Comparison of ENCODE assay signal across 1 cellular context in the genomic region with DNA sequence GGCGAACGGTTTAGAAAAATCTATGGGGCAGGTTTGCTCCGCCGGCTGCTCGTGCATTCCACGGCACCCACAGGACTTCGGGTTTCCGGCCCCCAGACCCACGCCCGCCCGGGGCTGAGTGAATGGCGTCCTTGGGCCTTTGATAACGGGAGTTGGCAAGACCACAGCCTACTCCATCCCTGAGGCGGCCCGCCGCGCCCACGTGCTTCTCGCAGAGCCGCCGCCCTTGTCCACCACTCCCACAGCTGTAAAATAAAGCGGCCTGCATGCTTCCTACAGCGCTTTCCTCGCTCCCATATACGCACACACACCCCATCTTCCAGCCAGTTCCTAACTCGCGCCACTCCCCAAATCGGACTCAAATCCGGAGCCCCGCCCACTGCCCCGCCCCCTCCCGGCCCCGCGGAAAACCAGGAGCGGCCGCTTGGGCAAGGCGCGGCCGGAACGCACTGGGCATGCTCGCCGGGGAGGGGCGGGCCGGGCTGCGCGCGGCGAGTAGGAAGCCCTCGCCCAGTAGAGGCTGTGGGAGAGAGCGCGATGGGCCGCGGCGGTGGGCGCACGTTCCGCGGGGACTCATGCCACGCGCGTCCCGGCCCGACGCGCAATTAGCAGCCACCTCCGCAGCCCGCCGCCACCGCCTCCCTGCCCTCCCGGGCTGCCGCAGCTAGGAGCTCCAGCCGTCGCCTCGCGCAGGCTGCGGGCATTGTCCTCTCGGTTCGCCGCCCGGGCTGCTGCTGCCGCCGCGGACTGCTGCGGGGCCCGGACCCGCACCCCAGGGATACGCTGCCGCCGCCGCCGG.
A peak's percentile ranks its signal among the peaks of the same experiment; 100 is the strongest.
TF ChIP-seq lines count a peak whose summit lies in the region.

A gene (plus strand): TSS at position 513 of the 799 bp plus-strand sequence. CDS start 468 bp downstream, outside the sequence.

TF ChIP-seq in A549, 52 proteins besides CTCF, POLR2A, EP300 and RAD21 (continued from another document):
- TF ChIP-seq, protein P1, sequence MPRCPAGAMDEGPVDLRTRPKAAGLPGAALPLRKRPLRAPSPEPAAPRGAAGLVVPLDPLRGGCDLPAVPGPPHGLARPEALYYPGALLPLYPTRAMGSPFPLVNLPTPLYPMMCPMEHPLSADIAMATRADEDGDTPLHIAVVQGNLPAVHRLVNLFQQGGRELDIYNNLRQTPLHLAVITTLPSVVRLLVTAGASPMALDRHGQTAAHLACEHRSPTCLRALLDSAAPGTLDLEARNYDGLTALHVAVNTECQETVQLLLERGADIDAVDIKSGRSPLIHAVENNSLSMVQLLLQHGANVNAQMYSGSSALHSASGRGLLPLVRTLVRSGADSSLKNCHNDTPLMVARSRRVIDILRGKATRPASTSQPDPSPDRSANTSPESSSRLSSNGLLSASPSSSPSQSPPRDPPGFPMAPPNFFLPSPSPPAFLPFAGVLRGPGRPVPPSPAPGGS (IDR thresholded peaks at IDR 0.05): peak; percentile 91; the same call in 1 of the 3 replicates
- peak; percentile 33 to 91; a peak in 4 of 5 replicates for TF ChIP-seq JUN (IDR thresholded peaks at IDR 0.05)
